ENCODE assay signal across 1 cellular context in the genomic region with DNA sequence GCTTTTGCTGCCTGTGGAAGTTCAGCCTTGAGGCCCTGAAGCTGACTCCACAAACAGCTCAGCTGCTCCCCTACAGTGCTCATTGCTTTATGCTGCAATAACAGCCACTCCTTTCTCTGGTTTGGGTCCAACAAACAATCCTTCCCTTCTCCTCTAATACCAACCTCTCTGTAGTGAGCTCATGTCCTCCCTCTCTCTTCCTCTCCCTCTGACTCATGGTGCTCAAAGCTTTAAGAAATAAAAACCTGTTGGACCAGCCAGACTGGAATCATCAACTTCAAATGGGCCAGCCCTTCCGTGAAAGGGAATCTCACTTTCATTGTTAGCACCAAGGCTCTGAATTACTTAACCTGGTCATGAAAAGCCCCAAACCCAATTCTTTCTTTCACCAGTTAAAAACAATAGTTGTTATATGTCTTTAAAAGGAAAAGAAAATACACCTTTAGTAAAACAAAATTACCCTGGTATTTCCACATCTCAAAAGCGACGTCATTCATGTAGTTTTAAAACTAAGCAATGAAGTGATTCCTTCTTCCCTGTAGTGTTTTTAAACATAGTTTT.
TF ChIP-seq lines count a peak whose summit lies in the region.

No MANE protein-coding gene starts in this region.

TF ChIP-seq in H1, 55 proteins besides CTCF, POLR2A, EP300 and RAD21 (continued from another document):
- TF ChIP-seq, protein P1, sequence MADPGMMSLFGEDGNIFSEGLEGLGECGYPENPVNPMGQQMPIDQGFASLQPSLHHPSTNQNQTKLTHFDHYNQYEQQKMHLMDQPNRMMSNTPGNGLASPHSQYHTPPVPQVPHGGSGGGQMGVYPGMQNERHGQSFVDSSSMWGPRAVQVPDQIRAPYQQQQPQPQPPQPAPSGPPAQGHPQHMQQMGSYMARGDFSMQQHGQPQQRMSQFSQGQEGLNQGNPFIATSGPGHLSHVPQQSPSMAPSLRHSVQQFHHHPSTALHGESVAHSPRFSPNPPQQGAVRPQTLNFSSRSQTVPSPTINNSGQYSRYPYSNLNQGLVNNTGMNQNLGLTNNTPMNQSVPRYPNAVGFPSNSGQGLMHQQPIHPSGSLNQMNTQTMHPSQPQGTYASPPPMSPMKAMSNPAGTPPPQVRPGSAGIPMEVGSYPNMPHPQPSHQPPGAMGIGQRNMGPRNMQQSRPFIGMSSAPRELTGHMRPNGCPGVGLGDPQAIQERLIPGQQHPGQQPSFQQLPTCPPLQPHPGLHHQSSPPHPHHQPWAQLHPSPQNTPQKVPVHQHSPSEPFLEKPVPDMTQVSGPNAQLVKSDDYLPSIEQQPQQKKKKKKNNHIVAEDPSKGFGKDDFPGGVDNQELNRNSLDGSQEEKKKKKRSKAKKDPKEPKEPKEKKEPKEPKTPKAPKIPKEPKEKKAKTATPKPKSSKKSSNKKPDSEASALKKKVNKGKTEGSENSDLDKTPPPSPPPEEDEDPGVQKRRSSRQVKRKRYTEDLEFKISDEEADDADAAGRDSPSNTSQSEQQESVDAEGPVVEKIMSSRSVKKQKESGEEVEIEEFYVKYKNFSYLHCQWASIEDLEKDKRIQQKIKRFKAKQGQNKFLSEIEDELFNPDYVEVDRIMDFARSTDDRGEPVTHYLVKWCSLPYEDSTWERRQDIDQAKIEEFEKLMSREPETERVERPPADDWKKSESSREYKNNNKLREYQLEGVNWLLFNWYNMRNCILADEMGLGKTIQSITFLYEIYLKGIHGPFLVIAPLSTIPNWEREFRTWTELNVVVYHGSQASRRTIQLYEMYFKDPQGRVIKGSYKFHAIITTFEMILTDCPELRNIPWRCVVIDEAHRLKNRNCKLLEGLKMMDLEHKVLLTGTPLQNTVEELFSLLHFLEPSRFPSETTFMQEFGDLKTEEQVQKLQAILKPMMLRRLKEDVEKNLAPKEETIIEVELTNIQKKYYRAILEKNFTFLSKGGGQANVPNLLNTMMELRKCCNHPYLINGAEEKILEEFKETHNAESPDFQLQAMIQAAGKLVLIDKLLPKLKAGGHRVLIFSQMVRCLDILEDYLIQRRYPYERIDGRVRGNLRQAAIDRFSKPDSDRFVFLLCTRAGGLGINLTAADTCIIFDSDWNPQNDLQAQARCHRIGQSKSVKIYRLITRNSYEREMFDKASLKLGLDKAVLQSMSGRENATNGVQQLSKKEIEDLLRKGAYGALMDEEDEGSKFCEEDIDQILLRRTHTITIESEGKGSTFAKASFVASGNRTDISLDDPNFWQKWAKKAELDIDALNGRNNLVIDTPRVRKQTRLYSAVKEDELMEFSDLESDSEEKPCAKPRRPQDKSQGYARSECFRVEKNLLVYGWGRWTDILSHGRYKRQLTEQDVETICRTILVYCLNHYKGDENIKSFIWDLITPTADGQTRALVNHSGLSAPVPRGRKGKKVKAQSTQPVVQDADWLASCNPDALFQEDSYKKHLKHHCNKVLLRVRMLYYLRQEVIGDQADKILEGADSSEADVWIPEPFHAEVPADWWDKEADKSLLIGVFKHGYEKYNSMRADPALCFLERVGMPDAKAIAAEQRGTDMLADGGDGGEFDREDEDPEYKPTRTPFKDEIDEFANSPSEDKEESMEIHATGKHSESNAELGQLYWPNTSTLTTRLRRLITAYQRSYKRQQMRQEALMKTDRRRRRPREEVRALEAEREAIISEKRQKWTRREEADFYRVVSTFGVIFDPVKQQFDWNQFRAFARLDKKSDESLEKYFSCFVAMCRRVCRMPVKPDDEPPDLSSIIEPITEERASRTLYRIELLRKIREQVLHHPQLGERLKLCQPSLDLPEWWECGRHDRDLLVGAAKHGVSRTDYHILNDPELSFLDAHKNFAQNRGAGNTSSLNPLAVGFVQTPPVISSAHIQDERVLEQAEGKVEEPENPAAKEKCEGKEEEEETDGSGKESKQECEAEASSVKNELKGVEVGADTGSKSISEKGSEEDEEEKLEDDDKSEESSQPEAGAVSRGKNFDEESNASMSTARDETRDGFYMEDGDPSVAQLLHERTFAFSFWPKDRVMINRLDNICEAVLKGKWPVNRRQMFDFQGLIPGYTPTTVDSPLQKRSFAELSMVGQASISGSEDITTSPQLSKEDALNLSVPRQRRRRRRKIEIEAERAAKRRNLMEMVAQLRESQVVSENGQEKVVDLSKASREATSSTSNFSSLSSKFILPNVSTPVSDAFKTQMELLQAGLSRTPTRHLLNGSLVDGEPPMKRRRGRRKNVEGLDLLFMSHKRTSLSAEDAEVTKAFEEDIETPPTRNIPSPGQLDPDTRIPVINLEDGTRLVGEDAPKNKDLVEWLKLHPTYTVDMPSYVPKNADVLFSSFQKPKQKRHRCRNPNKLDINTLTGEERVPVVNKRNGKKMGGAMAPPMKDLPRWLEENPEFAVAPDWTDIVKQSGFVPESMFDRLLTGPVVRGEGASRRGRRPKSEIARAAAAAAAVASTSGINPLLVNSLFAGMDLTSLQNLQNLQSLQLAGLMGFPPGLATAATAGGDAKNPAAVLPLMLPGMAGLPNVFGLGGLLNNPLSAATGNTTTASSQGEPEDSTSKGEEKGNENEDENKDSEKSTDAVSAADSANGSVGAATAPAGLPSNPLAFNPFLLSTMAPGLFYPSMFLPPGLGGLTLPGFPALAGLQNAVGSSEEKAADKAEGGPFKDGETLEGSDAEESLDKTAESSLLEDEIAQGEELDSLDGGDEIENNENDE (IDR thresholded peaks at IDR 0.05; ENCODE audit: insufficient replicate concordance, low read length) = no peak
- TF ChIP-seq, protein P2, sequence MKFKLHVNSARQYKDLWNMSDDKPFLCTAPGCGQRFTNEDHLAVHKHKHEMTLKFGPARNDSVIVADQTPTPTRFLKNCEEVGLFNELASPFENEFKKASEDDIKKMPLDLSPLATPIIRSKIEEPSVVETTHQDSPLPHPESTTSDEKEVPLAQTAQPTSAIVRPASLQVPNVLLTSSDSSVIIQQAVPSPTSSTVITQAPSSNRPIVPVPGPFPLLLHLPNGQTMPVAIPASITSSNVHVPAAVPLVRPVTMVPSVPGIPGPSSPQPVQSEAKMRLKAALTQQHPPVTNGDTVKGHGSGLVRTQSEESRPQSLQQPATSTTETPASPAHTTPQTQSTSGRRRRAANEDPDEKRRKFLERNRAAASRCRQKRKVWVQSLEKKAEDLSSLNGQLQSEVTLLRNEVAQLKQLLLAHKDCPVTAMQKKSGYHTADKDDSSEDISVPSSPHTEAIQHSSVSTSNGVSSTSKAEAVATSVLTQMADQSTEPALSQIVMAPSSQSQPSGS (IDR thresholded peaks at IDR 0.05; ENCODE audit: low read length) = peak; percentile 79; the same call in 1 of the 2 replicates
- TF ChIP-seq EZH2 (IDR thresholded peaks at IDR 0.05; ENCODE audit: low read depth, low read length, severe bottlenecking) = no peak
- peak; percentile 96; the same call in 1 of the 2 replicates for TF ChIP-seq RBBP5 (IDR thresholded peaks at IDR 0.05; ENCODE audit: borderline replicate concordance, low read depth, low read length)
- peak; percentile 33 to 70 for TF ChIP-seq BCL11A (IDR thresholded peaks at IDR 0.05; ENCODE audit: low read depth in 2 of 2, low read length in 2 of 2)
- no peak for TF ChIP-seq CHD2 (IDR thresholded peaks at IDR 0.05; ENCODE audit: low read length)
- TF ChIP-seq GABPA (IDR thresholded peaks at IDR 0.05; ENCODE audit: borderline replicate concordance, insufficient read depth, low read length) = no peak
- TF ChIP-seq SP2 (IDR thresholded peaks at IDR 0.05; ENCODE audit: low read length) = no peak
- peak; percentile 94 for TF ChIP-seq SP1 (IDR thresholded peaks at IDR 0.05; ENCODE audit: low read depth, low read length)
- TF ChIP-seq TAF1 (IDR thresholded peaks at IDR 0.05; ENCODE audit: low read depth, low read length) = 0 out of 2 replicates have a peak, but pooled peaks have one; percentile 42
- TF ChIP-seq POLR2AphosphoS5 (IDR thresholded peaks at IDR 0.05; ENCODE audit: low read depth, low read length) = no peak
- no peak for TF ChIP-seq CBX5 (IDR thresholded peaks at IDR 0.05; ENCODE audit: low read depth, low read length)
- no peak for TF ChIP-seq NRF1 (IDR thresholded peaks at IDR 0.05; ENCODE audit: low read depth, low read length)
- TF ChIP-seq NANOG (IDR thresholded peaks at IDR 0.05; ENCODE audit: insufficient read depth, low read depth, low read length, poor library complexity, severe bottlenecking) = peak; percentile 69
- no peak for TF ChIP-seq ZNF274 (IDR thresholded peaks at IDR 0.05; ENCODE audit: borderline replicate concordance, extremely low read depth, low read length)
- no peak for TF ChIP-seq CBX8 (IDR thresholded peaks at IDR 0.05; ENCODE audit: borderline replicate concordance, low read depth, low read length)
- TF ChIP-seq KDM1A (IDR thresholded peaks at IDR 0.05; ENCODE audit: borderline replicate concordance, low read length) = 0 out of 2 replicates have a peak, but pooled peaks have one; percentile 24
- TF ChIP-seq JUND (IDR thresholded peaks at IDR 0.05; ENCODE audit: low read length) = peak; percentile 81
- TF ChIP-seq ASH2L (IDR thresholded peaks at IDR 0.05; ENCODE audit: low read length) = peak; percentile 96
- no peak for TF ChIP-seq CREB1 (IDR thresholded peaks at IDR 0.05)
TF ChIP-seq in H1: peak in this region for 10.
